Comparison of ENCODE assay signal across 8 cellular contexts in the genomic region with DNA sequence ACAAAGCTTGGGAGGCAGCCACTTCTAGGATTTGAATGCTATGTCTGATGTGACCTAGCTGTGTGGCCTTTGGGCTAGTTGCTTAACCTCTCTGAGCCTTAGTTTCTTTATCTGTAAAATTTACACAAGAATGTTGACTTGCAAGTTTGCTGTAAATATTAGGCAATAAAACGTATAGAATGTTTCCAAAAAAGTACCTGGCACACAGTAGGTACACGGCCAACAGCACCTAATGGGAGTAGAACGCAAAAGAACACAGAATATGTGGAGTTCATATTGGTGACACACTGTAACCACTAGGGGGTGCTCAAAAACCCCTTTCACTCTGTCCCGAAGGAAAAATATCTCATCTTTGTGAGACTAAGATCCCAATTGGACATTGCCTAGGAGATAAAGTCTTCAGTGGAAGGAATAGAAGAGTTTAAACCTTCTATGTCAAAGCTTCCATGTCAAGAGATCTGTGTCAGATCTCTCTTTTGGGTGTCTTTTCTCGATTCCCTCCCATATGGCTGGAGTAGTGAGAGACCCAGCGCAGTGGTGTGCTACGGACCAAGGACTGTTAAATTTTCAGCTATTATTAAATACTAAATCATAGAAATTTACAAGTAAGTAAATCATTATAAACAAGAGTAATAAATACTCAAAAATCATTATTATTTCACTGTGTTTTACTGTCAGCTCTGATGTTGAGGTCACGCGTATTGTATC.
A peak's percentile ranks its signal among the peaks of the same experiment; 100 is the strongest.
DNase-seq lines count a peak whose midpoint lies in the region; ATAC-seq, FAIRE-seq and TF ChIP-seq lines count a peak whose summit lies in the region.

No MANE protein-coding gene starts in this region.

- peak; percentile 70 for ATAC-seq in GM12878
- ATAC-seq in lower lobe of right lung, result peak in 1 of 2 donors; percentile 38
- ATAC-seq in GM18519 (IDR thresholded peaks at IDR 0.05; ENCODE audit: low FRiP score, unreplicated experiment), result no peak

- FAIRE-seq in GM12878 (lab: Jason Lieb, UNC), result peak; percentile 59

- POLR2A ChIA-PET in GM12878 (lab: Charles Lee), result no interaction called here

- 63% methylated on average over 9 of the region's 9 CpGs for WGBS in GM12878 (ENCODE audit: insufficient coverage, insufficient replicate concordance, low lambda C conversion rate, missing lambda C conversion rate)

- H3K27ac ChIP-seq in 22Rv1 (no peak overlapping the region), GM12878 (ENCODE audit: control insufficient read depth, insufficient read depth) (no peak overlapping the region), lower lobe of right lung (no peak overlapping the region)

- in situ Hi-C loops in GM12878 (cut with MboI), result loop anchor here (5.0 kb wide), 1 partner anchor 160 kb away; no protein-coding TSS in a partner anchor

- H3K4me1 ChIP-seq in GM12878 (ENCODE audit: control insufficient read depth, insufficient read depth, low read length) (no peaks in the 10 kb centered on the region), lower lobe of right lung (peaks cover under 1% of the 10 kb centered on the region)

- no peaks in the 10 kb centered on the region for H3K79me2 ChIP-seq in GM12878 (ENCODE audit: control insufficient read depth, insufficient read depth, low read length)

- H3K4me3 ChIP-seq in GM12878 (no peak overlapping the region), lower lobe of right lung (no peak overlapping the region)

- H2AFZ ChIP-seq in GM12878 (ENCODE audit: control insufficient read depth, low read depth, low read length), result no peak overlapping the region

- no TSS peak for BruUV-seq in GM12878 (replicated peaks; lab: Mats Ljungman, UMichigan)

- H3K4me2 ChIP-seq in GM12878 (ENCODE audit: control insufficient read depth, insufficient read depth), result no peak overlapping the region

- peak; percentile 55 for TF ChIP-seq RAD21 in GM12878 (IDR thresholded peaks at IDR 0.05; ENCODE audit: insufficient read depth, low read depth, low read length)

- intact Hi-C loops in GM12878 (cut with micrococcal nuclease; ENCODE audit: unreplicated experiment) (loop anchor here (5.0 kb wide), 1 partner anchor 90 kb away; no protein-coding TSS in a partner anchor), lower lobe of right lung (cut with DNase I) (no loop called here)

- RAD21 ChIA-PET in GM12878 (lab: Charles Lee; ENCODE audit: unreplicated experiment), result interaction anchor here (1.0 to 4.5 kb wide), 6 partner anchors 34 to 204 kb away, joined by 3 to 23 read pairs (median 4); no protein-coding TSS in a partner anchor

- H3K36me3 ChIP-seq in GM12878 (ENCODE audit: control insufficient read depth in 2 of 2, insufficient read depth in 2 of 2, low read length in 1 of 2) (no peaks in the 10 kb centered on the region), lower lobe of right lung (no peaks in the 10 kb centered on the region)

- no peaks in the 10 kb centered on the region for H3K9me3 ChIP-seq in GM12878 (replicated peaks; ENCODE audit: control insufficient read depth, insufficient read depth, low read length)
- no peaks in the 10 kb centered on the region for H3K9me3 ChIP-seq in lower lobe of right lung

- SMC1A ChIA-PET in GM12878 (lab: Charles Lee; ENCODE audit: uncharacterized antibody, unreplicated experiment), result interaction anchor here (0.6 to 4.0 kb wide), 21 partner anchors 12 to 1626 kb away, joined by 3 to 22 read pairs (median 5); no protein-coding TSS in a partner anchor

- CTCF ChIA-PET in GM12878 (lab: Yijun Ruan, JAX), result interaction anchor here (0.6 to 7.0 kb wide), 40 partner anchors 9 to 1229 kb away, joined by 3 to 37 read pairs (median 4); no protein-coding TSS in a partner anchor

- H3K27me3 ChIP-seq in GM12878 (replicated peaks in 1 of 2; ENCODE audit: control insufficient read depth in 2 of 2, insufficient read depth in 2 of 2, low read length in 1 of 2) (peaks cover 0 to 3% of the 10 kb centered on the region in 2 experiments; a peak in 1 of 4 replicates), lower lobe of right lung (ENCODE audit: low read depth) (no peaks in the 10 kb centered on the region)

- DNase-seq in ELF-1 (ENCODE audit: low read depth, low spot score) (peak; percentile 36), HuH-7.5 (ENCODE audit: low spot score) (peak; percentile 49), GM12878 (ENCODE audit: low read depth, low spot score) (no peak), lower lobe of right lung (no peak)
- no peak for DNase-seq in activated CD8-positive, alpha-beta memory T cell treated with anti-CD3 and anti-CD28 coated beads, Interleukin-2, amount 50 U/mL, for 4 hours
- no peak for DNase-seq in activated T-cell treated with anti-CD3 and anti-CD28 coated beads, Interleukin-2, amount 50 U/mL, for 48 hours

- H4K20me1 ChIP-seq in GM12878 (ENCODE audit: control insufficient read depth, insufficient read depth), result no peaks in the 10 kb centered on the region

- TF ChIP-seq POLR2A in GM12878 (IDR thresholded peaks at IDR 0.05; ENCODE audit: low read depth, low read length), result no peak

- no peak for TF ChIP-seq EP300 in GM12878 (IDR thresholded peaks at IDR 0.05; ENCODE audit: borderline replicate concordance in 1 of 2, control insufficient read depth in 1 of 2, low read depth in 2 of 2, low read length in 2 of 2)

- TF ChIP-seq CTCF in 22Rv1 (IDR thresholded peaks at IDR 0.05), result peak; percentile 81
- peak; percentile 46 to 65 (median 57) for TF ChIP-seq CTCF in GM12878 (IDR thresholded peaks at IDR 0.05 in 2 of 3, conservative IDR thresholded peaks at IDR 0.05 in 1 of 3; ENCODE audit: control insufficient read depth in 2 of 3, extremely low read depth in 1 of 3, insufficient read depth in 1 of 3, low read depth in 3 of 3, low read length in 3 of 3)
- TF ChIP-seq CTCF in lower lobe of right lung (IDR thresholded peaks at IDR 0.05), result peak; percentile 63

- no peak overlapping the region for H3K9ac ChIP-seq in GM12878 (ENCODE audit: control insufficient read depth, insufficient read depth, low read length)

TF ChIP-seq in GM12878, 131 proteins besides CTCF, POLR2A, EP300 and RAD21:
- no peak for TF ChIP-seq FOXK2 (IDR thresholded peaks at IDR 0.05)
- TF ChIP-seq ZNF217 (IDR thresholded peaks at IDR 0.05), result 0 out of 2 replicates have a peak, but pooled peaks have one; percentile 28
- TF ChIP-seq HDGF (IDR thresholded peaks at IDR 0.05), result no peak
- no peak for TF ChIP-seq USF2 (IDR thresholded peaks at IDR 0.05; ENCODE audit: borderline replicate concordance, low read depth, low read length)
- peak; percentile 56; the same call in 1 of the 2 replicates for TF ChIP-seq SMARCA5 (IDR thresholded peaks at IDR 0.05)
- peak; percentile 47; the same call in 1 of the 2 replicates for TF ChIP-seq SMC3 (IDR thresholded peaks at IDR 0.05; ENCODE audit: borderline replicate concordance, low read length)
- peak; percentile 46; the same call in 1 of the 2 replicates for TF ChIP-seq DPF2 (IDR thresholded peaks at IDR 0.05)
TF ChIP-seq in GM12878: peak in this region for 4.

Comparison
In these comparisons a context has a peak if more than half of its experiments do, and no peak if none do; other contexts are left out.
1. DNase-seq: peak in ELF-1 (single experiment) and HuH-7.5 (single experiment); none in GM12878 (single experiment), lower lobe of right lung (single experiment), activated CD8-positive, alpha-beta memory T cell treated with anti-CD3 and anti-CD28 coated beads, Interleukin-2, amount 50 U/mL, for 4 hours (single experiment) and activated T-cell treated with anti-CD3 and anti-CD28 coated beads, Interleukin-2, amount 50 U/mL, for 48 hours (0 of 2).
2. Peak in every context shown above with its lines, with median percentiles within 50 percentile points of each other: CTCF ChIP-seq.